In the genomic region with DNA sequence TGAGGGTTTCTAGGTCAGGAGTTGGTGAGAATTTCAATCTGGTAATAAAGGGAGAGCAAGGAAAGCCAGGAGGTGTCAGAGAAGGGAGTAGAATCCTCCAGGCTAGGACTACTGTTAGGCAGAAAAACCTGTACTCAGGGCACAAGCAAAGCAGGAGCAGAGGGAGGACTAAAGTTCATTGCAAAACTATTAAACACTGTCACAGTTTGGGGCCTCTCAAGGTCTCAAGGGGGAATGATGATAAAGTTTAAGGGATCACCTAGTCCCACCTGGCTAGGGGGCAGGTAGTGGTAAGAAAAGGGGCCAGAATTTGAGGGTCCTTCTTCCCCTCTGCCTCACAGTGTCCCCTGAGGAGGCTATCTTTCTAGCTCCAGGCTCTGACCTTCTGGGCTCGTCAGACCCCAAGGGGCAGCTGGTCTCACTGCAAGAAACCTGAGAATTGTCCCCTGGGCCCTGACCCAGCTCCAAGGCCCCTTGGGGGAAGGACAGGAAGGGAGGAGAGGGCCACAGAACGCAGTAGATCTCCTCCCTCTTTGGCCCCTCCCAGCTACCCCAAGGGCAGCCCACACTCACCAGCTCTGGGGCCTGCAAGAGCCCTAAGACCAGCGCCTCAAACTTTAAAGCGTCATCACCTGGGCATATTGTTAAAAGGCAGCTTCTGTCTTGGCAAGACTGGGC, we compare ENCODE assay signal across 8 cellular contexts. TPM values are rescaled to one million over a fixed set of nuclear protein-coding genes. Genes with fewer than 3 reads are reported as not detected.
DNase-seq lines count a peak whose midpoint lies in the region; ATAC-seq, FAIRE-seq and TF ChIP-seq lines count a peak whose summit lies in the region.

No MANE protein-coding gene starts in this region.

- POLR2A ChIA-PET in H1 (lab: Charles Lee; ENCODE audit: partially characterized antibody), result interaction anchor here (0.6 to 2.2 kb wide), 6 partner anchors 8 to 1457 kb away, joined by 3 to 13 read pairs (median 6); partner anchors contain the start of gene GM2A

- H3K9me3 ChIP-seq in H1 (ENCODE audit: insufficient read depth in 2 of 2, low read depth in 1 of 2, low read length in 1 of 2), result no peaks in the 10 kb centered on the region

- no peak overlapping the region for H3K56ac ChIP-seq in H1 (replicated peaks; ENCODE audit: insufficient read length, low read depth, low read length)

- TF ChIP-seq POLR2A in H1 (IDR thresholded peaks at IDR 0.05; ENCODE audit: control extremely low read depth in 1 of 2, low read depth in 2 of 2, low read length in 2 of 2), result no peak

- peak overlapping the region; percentile 56 to 83 (median 66) for H3K4me3 Mint-ChIP-seq in nephron

- peaks cover 14% of the 10 kb centered on the region for H3K27me3 Mint-ChIP-seq in nephron (ENCODE audit: low read depth)

- TF ChIP-seq RAD21 in H1 (IDR thresholded peaks at IDR 0.05 in 1 of 2, conservative IDR thresholded peaks at IDR 0.05 in 1 of 2; ENCODE audit: low read depth in 2 of 2, low read length in 2 of 2), result no peak

- no peak overlapping the region for H2BK12ac ChIP-seq in H1 (ENCODE audit: low read depth, low read length)

- no peaks in the 10 kb centered on the region for H3K9me3 Mint-ChIP-seq in nephron

- no peak for FAIRE-seq in H1 (lab: Jason Lieb, UNC)

- H4K5ac ChIP-seq in H1 (ENCODE audit: insufficient read length, low read depth, low read length), result no peak overlapping the region

- no peak for TF ChIP-seq CTCF in H1 (IDR thresholded peaks at IDR 0.05; ENCODE audit: control extremely low read depth in 1 of 3, insufficient read depth in 1 of 3, low read depth in 1 of 3, low read length in 3 of 3)
- TF ChIP-seq CTCF in nephron (IDR thresholded peaks at IDR 0.05; ENCODE audit: unreplicated experiment in 3 of 3), result no peak

- DNase-seq in activated T-cell treated with anti-CD3 and anti-CD28 coated beads for 48 hours (ENCODE audit: low read depth), result peak; percentile 36
- DNase-seq in activated T-cell treated with anti-CD3 and anti-CD28 coated beads, Interleukin-2, amount 50 U/mL, for 1 hour, result no peak
- peak; percentile 51 for DNase-seq in UCSD-AML1 (lab: John Stamatoyannopoulos, UW; ENCODE audit: unreplicated experiment)
- DNase-seq in H1 (ENCODE audit: low read depth in 1 of 2, low spot score in 2 of 2), result peak in 1 of 2 experiments; percentile 60
- DNase-seq in NCI-H1092 (lab: John Stamatoyannopoulos, UW), result no peak
- DNase-seq in NCI-H187 treated with DMSO at 0.1 percent for 48 hours (lab: John Stamatoyannopoulos, UW), result no peak

- no peak overlapping the region for H3K23ac ChIP-seq in H1 (ENCODE audit: insufficient read length)

- no peaks in the 10 kb centered on the region for H3K36me3 Mint-ChIP-seq in nephron (ENCODE audit: low read depth)

- peaks cover 10% of the 10 kb centered on the region for H3K4me1 Mint-ChIP-seq in nephron

- H3K23me2 ChIP-seq in H1 (ENCODE audit: low read depth, low read length), result peaks cover 5% of the 10 kb centered on the region; the same call in 1 of the 2 replicates

- H4K8ac ChIP-seq in H1 (ENCODE audit: extremely low read depth, insufficient read depth, low read length), result no peak overlapping the region

- H3K18ac ChIP-seq in H1 (ENCODE audit: extremely low read depth, low read length), result no peak overlapping the region

- no peak overlapping the region for H3K27ac Mint-ChIP-seq in nephron

- peak; percentile 79 for ATAC-seq in HG03108 (IDR thresholded peaks at IDR 0.05; ENCODE audit: unreplicated experiment)

- H2AFZ ChIP-seq in H1 (ENCODE audit: low read length), result no peak overlapping the region

- H3K4me3 ChIP-seq in H1 (ENCODE audit: extremely low read depth in 1 of 4, insufficient read depth in 2 of 4, low read depth in 3 of 4, low read length in 4 of 4), result peak overlapping the region; percentile 53 to 73 (median 66)

- no peak overlapping the region for H2BK20ac ChIP-seq in H1 (ENCODE audit: low read length)

- peaks cover 3% of the 10 kb centered on the region; the same call in 1 of the 2 replicates for H3K79me1 ChIP-seq in H1 (ENCODE audit: low read depth, low read length)

- H3K27ac ChIP-seq in H1 (ENCODE audit: low read depth, low read length), result no peak overlapping the region

- no peak overlapping the region for H3K4ac ChIP-seq in H1 (replicated peaks; ENCODE audit: insufficient read length, low read depth, low read length)

- H3K9ac ChIP-seq in H1 (replicated peaks in 1 of 4; ENCODE audit: extremely low read depth in 1 of 4, low read depth in 3 of 4, low read length in 3 of 4), result no peak overlapping the region

- no peak overlapping the region for H2BK5ac ChIP-seq in H1 (ENCODE audit: low read depth, low read length)

- no peak overlapping the region for H3K14ac ChIP-seq in H1 (ENCODE audit: insufficient read length)

- CTCF ChIA-PET in H1 (lab: Charles Lee; ENCODE audit: partially characterized antibody), result interaction anchor here (0.6 to 5.2 kb wide), 17 partner anchors 9 to 300 kb away, joined by 3 to 56 read pairs (median 6); no protein-coding TSS in a partner anchor

- H2BK15ac ChIP-seq in H1 (ENCODE audit: low read length), result no peak overlapping the region

- no peak for TF ChIP-seq EP300 in H1 (IDR thresholded peaks at IDR 0.05; ENCODE audit: borderline replicate concordance in 1 of 2, low read depth in 2 of 2, low read length in 2 of 2)

- WGBS in H1 (ENCODE audit: extremely low coverage in 1 of 2, insufficient coverage in 1 of 2, insufficient read length in 1 of 2, insufficient replicate concordance in 2 of 2, low coverage in 1 of 2, low lambda C conversion rate in 2 of 2, missing lambda C conversion rate in 1 of 2), 2 experiments, result 13% methylated on average over 3 of the region's 4 CpGs; no CpG with 5 or more reads in 1 of the 2 experiments

- peaks cover 2 to 12% (median 6%) of the 10 kb centered on the region in 4 experiments for H3K4me1 ChIP-seq in H1 (replicated peaks in 1 of 4; ENCODE audit: control insufficient read depth in 3 of 4, insufficient read depth in 4 of 4, low read length in 3 of 4)

- peaks cover 0 to 2% (median 0%) of the 10 kb centered on the region in 4 experiments; a peak in 3 of 7 replicates for H3K27me3 ChIP-seq in H1 (replicated peaks in 1 of 4; ENCODE audit: control insufficient read depth in 3 of 4, extremely low read depth in 1 of 4, insufficient read depth in 3 of 4, low read length in 3 of 4)

- H4K91ac ChIP-seq in H1 (replicated peaks; ENCODE audit: insufficient read length, low read length), result no peak overlapping the region

- peak overlapping the region; percentile 80 to 85 for H3K4me2 ChIP-seq in H1 (ENCODE audit: insufficient read depth in 1 of 2, low read depth in 2 of 2, low read length in 2 of 2)

- H2BK120ac ChIP-seq in H1 (replicated peaks; ENCODE audit: low read depth, low read length), result no peak overlapping the region

- no peak overlapping the region for H2AK5ac ChIP-seq in H1 (ENCODE audit: low read depth, low read length)

- H3K36me3 ChIP-seq in H1 (ENCODE audit: control insufficient read depth in 2 of 4, insufficient read depth in 4 of 4, low read length in 3 of 4), result no peaks in the 10 kb centered on the region

- H4K20me1 ChIP-seq in H1 (replicated peaks in 1 of 2; ENCODE audit: control insufficient read depth in 1 of 2, insufficient read depth in 2 of 2, low read length in 2 of 2), result peaks cover 0 to 2% of the 10 kb centered on the region in 2 experiments

- no peaks in the 10 kb centered on the region for H3K79me2 ChIP-seq in H1 (ENCODE audit: control insufficient read depth in 1 of 2, insufficient read depth in 2 of 2, low read length in 2 of 2)

TF ChIP-seq in H1, 55 proteins besides CTCF, POLR2A, EP300 and RAD21:
- TF ChIP-seq NANOG (IDR thresholded peaks at IDR 0.05; ENCODE audit: insufficient read depth, low read depth, low read length, poor library complexity, severe bottlenecking), result no peak
- TF ChIP-seq RFX5 (IDR thresholded peaks at IDR 0.05; ENCODE audit: borderline replicate concordance, low read depth, low read length), result no peak

RNA-seq across cellular contexts. Expression of gene CCDC69, which starts 1.0 kb away (rescaled TPM):
- total RNA-seq in H1 (2021; fragmentation: NEBNext Ultra II Directional; extraction: Animal tissue kit (Norgen Biotek cat#: 25700)), result 10.8 and 11.5 TPM in 2 replicates
- polyA plus RNA-seq in H1 (2011; rRNA removed), result 6.4 and 8.4 TPM in 2 replicates
- polyA plus RNA-seq in H1 (2011; cell fraction: cytosol; rRNA removed), result 9.6 TPM
- polyA plus RNA-seq in H1 (2011; cell fraction: nucleus; rRNA removed), result 5.8 TPM
- polyA plus RNA-seq in H1 (2012, experiment 1 of 2), result 9.0 to 9.4 TPM (median 9.1 TPM) in 4 replicates
- polyA plus RNA-seq in H1 (2012, experiment 2 of 2), result 8.2 TPM
- polyA plus RNA-seq in H1 (2013, experiment 1 of 2), result 7.8 TPM
- polyA plus RNA-seq in H1 (2013, experiment 2 of 2), result 7.9 TPM
- polyA minus RNA-seq in H1 (2011; rRNA and poly(A)+ RNA removed), result 8.5 and 10.7 TPM in 2 replicates
- polyA minus RNA-seq in H1 (2011; cell fraction: cytosol; rRNA and poly(A)+ RNA removed), result 4.3 TPM
- 6.9 TPM for polyA minus RNA-seq in H1 (2011; cell fraction: nucleus; rRNA and poly(A)+ RNA removed)

RNA-seq across cellular contexts. Expression of gene GM2A, which starts 30.1 kb away (rescaled TPM):
- total RNA-seq in H1 (2021; fragmentation: NEBNext Ultra II Directional; extraction: Animal tissue kit (Norgen Biotek cat#: 25700)), result 30.4 and 32.2 TPM in 2 replicates
- 18.5 TPM in 2 replicates for polyA plus RNA-seq in H1 (2011; rRNA removed)
- polyA plus RNA-seq in H1 (2011; cell fraction: cytosol; rRNA removed), result 14.2 TPM
- 15.6 TPM for polyA plus RNA-seq in H1 (2011; cell fraction: nucleus; rRNA removed)
- 21.1 to 25.1 TPM (median 22.7 TPM) in 4 replicates for polyA plus RNA-seq in H1 (2012, experiment 1 of 2)
- polyA plus RNA-seq in H1 (2012, experiment 2 of 2), result 26.6 TPM
- polyA plus RNA-seq in H1 (2013, experiment 1 of 2), result 32.5 TPM
- 42.1 TPM for polyA plus RNA-seq in H1 (2013, experiment 2 of 2)
- 31.3 and 32.5 TPM in 2 replicates for polyA minus RNA-seq in H1 (2011; rRNA and poly(A)+ RNA removed)
- 14.6 TPM for polyA minus RNA-seq in H1 (2011; cell fraction: cytosol; rRNA and poly(A)+ RNA removed)
- polyA minus RNA-seq in H1 (2011; cell fraction: nucleus; rRNA and poly(A)+ RNA removed), result 12.3 TPM

Comparison
In these comparisons a context has a peak if more than half of its experiments do, and no peak if none do; other contexts are left out.
1. DNase-seq: peak in activated T-cell treated with anti-CD3 and anti-CD28 coated beads for 48 hours (single experiment) and UCSD-AML1 (single experiment); none in activated T-cell treated with anti-CD3 and anti-CD28 coated beads, Interleukin-2, amount 50 U/mL, for 1 hour (single experiment), NCI-H1092 (single experiment) and NCI-H187 treated with DMSO at 0.1 percent for 48 hours (single experiment).